Comparison of ENCODE assay signal across 1 cellular context in the genomic region with DNA sequence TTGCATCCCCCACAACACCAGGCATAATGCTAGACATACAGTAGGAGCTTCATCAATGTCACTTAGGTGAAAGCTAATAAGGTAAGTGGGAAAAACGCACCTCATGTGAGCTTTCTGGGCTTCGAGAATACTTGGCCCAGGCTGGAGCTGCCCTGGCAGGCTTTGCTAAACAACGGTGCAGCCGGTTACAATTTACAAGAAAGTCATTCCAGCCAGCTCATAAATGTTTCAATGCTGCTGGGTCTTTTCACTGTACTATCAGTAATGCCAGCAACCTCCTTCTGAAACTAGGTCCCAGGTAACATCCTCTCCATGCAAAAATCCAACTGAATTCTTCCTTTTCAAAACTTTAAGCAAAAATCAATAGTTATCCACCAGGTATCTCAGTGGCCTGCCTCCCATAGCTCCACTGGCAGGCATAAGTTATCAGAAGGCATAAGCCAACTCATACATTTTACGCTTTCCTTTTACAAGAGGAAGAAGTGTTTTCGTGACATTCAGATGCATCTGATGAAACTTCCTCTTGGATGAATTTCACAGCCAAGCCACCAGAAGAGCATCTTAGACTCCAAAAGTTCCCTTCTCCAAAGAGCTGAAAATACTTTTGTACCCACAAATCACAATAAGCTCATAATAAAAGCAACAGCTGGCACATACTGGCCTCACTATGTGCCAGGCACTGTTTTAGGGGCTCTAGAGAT.
TF ChIP-seq lines count a peak whose summit lies in the region.

No MANE protein-coding gene starts in this region.

TF ChIP-seq in WTC11, 78 proteins besides CTCF, POLR2A, EP300 and RAD21 (continued from another document):
- TF ChIP-seq, protein P1, sequence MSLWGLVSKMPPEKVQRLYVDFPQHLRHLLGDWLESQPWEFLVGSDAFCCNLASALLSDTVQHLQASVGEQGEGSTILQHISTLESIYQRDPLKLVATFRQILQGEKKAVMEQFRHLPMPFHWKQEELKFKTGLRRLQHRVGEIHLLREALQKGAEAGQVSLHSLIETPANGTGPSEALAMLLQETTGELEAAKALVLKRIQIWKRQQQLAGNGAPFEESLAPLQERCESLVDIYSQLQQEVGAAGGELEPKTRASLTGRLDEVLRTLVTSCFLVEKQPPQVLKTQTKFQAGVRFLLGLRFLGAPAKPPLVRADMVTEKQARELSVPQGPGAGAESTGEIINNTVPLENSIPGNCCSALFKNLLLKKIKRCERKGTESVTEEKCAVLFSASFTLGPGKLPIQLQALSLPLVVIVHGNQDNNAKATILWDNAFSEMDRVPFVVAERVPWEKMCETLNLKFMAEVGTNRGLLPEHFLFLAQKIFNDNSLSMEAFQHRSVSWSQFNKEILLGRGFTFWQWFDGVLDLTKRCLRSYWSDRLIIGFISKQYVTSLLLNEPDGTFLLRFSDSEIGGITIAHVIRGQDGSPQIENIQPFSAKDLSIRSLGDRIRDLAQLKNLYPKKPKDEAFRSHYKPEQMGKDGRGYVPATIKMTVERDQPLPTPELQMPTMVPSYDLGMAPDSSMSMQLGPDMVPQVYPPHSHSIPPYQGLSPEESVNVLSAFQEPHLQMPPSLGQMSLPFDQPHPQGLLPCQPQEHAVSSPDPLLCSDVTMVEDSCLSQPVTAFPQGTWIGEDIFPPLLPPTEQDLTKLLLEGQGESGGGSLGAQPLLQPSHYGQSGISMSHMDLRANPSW (CRISPR knock-in tag; conservative IDR thresholded peaks at IDR 0.05; ENCODE audit: low read depth), result no peak
- TF ChIP-seq, protein P2, sequence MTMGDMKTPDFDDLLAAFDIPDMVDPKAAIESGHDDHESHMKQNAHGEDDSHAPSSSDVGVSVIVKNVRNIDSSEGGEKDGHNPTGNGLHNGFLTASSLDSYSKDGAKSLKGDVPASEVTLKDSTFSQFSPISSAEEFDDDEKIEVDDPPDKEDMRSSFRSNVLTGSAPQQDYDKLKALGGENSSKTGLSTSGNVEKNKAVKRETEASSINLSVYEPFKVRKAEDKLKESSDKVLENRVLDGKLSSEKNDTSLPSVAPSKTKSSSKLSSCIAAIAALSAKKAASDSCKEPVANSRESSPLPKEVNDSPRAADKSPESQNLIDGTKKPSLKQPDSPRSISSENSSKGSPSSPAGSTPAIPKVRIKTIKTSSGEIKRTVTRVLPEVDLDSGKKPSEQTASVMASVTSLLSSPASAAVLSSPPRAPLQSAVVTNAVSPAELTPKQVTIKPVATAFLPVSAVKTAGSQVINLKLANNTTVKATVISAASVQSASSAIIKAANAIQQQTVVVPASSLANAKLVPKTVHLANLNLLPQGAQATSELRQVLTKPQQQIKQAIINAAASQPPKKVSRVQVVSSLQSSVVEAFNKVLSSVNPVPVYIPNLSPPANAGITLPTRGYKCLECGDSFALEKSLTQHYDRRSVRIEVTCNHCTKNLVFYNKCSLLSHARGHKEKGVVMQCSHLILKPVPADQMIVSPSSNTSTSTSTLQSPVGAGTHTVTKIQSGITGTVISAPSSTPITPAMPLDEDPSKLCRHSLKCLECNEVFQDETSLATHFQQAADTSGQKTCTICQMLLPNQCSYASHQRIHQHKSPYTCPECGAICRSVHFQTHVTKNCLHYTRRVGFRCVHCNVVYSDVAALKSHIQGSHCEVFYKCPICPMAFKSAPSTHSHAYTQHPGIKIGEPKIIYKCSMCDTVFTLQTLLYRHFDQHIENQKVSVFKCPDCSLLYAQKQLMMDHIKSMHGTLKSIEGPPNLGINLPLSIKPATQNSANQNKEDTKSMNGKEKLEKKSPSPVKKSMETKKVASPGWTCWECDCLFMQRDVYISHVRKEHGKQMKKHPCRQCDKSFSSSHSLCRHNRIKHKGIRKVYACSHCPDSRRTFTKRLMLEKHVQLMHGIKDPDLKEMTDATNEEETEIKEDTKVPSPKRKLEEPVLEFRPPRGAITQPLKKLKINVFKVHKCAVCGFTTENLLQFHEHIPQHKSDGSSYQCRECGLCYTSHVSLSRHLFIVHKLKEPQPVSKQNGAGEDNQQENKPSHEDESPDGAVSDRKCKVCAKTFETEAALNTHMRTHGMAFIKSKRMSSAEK (CRISPR knock-in tag; IDR thresholded peaks at IDR 0.05; ENCODE audit: borderline replicate concordance), result no peak
- TF ChIP-seq, protein P3, sequence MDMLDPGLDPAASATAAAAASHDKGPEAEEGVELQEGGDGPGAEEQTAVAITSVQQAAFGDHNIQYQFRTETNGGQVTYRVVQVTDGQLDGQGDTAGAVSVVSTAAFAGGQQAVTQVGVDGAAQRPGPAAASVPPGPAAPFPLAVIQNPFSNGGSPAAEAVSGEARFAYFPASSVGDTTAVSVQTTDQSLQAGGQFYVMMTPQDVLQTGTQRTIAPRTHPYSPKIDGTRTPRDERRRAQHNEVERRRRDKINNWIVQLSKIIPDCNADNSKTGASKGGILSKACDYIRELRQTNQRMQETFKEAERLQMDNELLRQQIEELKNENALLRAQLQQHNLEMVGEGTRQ (CRISPR knock-in tag; IDR thresholded peaks at IDR 0.05), result no peak
- TF ChIP-seq ZNF121 (CRISPR knock-in tag; IDR thresholded peaks at IDR 0.05), result no peak
- TF ChIP-seq, protein P4, sequence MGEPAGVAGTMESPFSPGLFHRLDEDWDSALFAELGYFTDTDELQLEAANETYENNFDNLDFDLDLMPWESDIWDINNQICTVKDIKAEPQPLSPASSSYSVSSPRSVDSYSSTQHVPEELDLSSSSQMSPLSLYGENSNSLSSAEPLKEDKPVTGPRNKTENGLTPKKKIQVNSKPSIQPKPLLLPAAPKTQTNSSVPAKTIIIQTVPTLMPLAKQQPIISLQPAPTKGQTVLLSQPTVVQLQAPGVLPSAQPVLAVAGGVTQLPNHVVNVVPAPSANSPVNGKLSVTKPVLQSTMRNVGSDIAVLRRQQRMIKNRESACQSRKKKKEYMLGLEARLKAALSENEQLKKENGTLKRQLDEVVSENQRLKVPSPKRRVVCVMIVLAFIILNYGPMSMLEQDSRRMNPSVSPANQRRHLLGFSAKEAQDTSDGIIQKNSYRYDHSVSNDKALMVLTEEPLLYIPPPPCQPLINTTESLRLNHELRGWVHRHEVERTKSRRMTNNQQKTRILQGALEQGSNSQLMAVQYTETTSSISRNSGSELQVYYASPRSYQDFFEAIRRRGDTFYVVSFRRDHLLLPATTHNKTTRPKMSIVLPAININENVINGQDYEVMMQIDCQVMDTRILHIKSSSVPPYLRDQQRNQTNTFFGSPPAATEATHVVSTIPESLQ (CRISPR knock-in tag; IDR thresholded peaks at IDR 0.05), result no peak
- TF ChIP-seq, protein P5, sequence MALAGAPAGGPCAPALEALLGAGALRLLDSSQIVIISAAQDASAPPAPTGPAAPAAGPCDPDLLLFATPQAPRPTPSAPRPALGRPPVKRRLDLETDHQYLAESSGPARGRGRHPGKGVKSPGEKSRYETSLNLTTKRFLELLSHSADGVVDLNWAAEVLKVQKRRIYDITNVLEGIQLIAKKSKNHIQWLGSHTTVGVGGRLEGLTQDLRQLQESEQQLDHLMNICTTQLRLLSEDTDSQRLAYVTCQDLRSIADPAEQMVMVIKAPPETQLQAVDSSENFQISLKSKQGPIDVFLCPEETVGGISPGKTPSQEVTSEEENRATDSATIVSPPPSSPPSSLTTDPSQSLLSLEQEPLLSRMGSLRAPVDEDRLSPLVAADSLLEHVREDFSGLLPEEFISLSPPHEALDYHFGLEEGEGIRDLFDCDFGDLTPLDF (CRISPR knock-in tag; IDR thresholded peaks at IDR 0.05), result no peak
- TF ChIP-seq JAZF1 (CRISPR knock-in tag; IDR thresholded peaks at IDR 0.05), result no peak
- TF ChIP-seq, protein P6, sequence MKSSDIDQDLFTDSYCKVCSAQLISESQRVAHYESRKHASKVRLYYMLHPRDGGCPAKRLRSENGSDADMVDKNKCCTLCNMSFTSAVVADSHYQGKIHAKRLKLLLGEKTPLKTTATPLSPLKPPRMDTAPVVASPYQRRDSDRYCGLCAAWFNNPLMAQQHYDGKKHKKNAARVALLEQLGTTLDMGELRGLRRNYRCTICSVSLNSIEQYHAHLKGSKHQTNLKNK (CRISPR knock-in tag; IDR thresholded peaks at IDR 0.05), result no peak
- TF ChIP-seq SP1 (CRISPR knock-in tag; conservative IDR thresholded peaks at IDR 0.05), result no peak
- no peak for TF ChIP-seq ATF1 (CRISPR knock-in tag; IDR thresholded peaks at IDR 0.05)
- TF ChIP-seq, protein P7, sequence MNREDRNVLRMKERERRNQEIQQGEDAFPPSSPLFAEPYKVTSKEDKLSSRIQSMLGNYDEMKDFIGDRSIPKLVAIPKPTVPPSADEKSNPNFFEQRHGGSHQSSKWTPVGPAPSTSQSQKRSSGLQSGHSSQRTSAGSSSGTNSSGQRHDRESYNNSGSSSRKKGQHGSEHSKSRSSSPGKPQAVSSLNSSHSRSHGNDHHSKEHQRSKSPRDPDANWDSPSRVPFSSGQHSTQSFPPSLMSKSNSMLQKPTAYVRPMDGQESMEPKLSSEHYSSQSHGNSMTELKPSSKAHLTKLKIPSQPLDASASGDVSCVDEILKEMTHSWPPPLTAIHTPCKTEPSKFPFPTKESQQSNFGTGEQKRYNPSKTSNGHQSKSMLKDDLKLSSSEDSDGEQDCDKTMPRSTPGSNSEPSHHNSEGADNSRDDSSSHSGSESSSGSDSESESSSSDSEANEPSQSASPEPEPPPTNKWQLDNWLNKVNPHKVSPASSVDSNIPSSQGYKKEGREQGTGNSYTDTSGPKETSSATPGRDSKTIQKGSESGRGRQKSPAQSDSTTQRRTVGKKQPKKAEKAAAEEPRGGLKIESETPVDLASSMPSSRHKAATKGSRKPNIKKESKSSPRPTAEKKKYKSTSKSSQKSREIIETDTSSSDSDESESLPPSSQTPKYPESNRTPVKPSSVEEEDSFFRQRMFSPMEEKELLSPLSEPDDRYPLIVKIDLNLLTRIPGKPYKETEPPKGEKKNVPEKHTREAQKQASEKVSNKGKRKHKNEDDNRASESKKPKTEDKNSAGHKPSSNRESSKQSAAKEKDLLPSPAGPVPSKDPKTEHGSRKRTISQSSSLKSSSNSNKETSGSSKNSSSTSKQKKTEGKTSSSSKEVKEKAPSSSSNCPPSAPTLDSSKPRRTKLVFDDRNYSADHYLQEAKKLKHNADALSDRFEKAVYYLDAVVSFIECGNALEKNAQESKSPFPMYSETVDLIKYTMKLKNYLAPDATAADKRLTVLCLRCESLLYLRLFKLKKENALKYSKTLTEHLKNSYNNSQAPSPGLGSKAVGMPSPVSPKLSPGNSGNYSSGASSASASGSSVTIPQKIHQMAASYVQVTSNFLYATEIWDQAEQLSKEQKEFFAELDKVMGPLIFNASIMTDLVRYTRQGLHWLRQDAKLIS (CRISPR knock-in tag; IDR thresholded peaks at IDR 0.05; ENCODE audit: borderline replicate concordance), result no peak
